Comparison of ENCODE assay signal across 1 cellular context in the genomic region with DNA sequence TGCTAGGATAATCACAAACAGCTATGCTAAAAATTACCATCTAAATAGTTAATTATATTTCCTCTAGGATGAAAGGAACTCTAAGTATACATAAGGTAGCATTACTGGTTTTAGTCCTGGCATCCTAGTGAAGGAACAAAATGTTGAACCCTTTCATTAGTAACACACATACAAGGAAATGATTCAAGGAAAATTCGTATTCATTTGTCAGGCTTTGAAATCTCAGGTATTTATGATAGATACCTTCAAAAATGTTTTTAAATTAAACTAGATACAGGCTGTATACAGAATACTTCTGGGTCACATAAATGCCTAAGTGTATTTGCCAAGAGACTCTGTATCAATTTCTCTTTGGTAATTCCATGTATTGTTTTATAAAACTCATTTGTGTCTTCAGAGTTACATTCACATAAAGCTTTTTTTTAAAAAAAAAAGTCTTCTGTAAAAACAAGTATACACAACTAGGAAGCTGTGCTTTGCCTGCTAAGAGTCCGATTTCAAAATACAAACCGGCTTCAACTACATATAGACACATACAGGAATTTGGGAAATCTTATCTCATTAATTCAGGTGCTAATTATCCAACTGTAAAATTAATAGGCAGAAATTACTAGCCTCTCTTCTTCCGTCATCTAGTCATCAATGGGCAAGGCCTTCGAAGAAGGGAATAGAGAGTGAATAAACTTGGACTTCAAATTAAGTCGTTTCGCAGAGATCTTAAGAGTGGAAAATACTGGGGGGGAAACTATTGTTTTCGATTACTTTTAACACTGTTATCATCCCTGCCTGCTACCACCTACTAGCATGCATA.
TF ChIP-seq lines count a peak whose summit lies in the region.

No MANE protein-coding gene starts in this region.

TF ChIP-seq in H1, 55 proteins besides CTCF, POLR2A, EP300 and RAD21 (continued from another document):
- TF ChIP-seq HDAC2 (IDR thresholded peaks at IDR 0.05; ENCODE audit: borderline replicate concordance in 1 of 2, low read depth in 2 of 2, low read length in 2 of 2), result no peak
- no peak for TF ChIP-seq KDM4A (IDR thresholded peaks at IDR 0.05; ENCODE audit: low read depth, low read length, severe bottlenecking)
- TF ChIP-seq BRCA1 (IDR thresholded peaks at IDR 0.05; ENCODE audit: low read depth, low read length), result no peak
- TF ChIP-seq CTBP2 (IDR thresholded peaks at IDR 0.05; ENCODE audit: borderline replicate concordance, insufficient read depth, insufficient read length, low read length), result no peak
- no peak for TF ChIP-seq KDM1A (IDR thresholded peaks at IDR 0.05; ENCODE audit: borderline replicate concordance, low read length)
- no peak for TF ChIP-seq SRF (IDR thresholded peaks at IDR 0.05; ENCODE audit: low read depth, low read length)
- no peak for TF ChIP-seq SAP30 (IDR thresholded peaks at IDR 0.05; ENCODE audit: insufficient read depth, insufficient replicate concordance, low read length)
- TF ChIP-seq RFX5 (IDR thresholded peaks at IDR 0.05; ENCODE audit: borderline replicate concordance, low read depth, low read length), result no peak
- TF ChIP-seq CBX5 (IDR thresholded peaks at IDR 0.05; ENCODE audit: low read depth, low read length), result no peak
- TF ChIP-seq, protein P1, sequence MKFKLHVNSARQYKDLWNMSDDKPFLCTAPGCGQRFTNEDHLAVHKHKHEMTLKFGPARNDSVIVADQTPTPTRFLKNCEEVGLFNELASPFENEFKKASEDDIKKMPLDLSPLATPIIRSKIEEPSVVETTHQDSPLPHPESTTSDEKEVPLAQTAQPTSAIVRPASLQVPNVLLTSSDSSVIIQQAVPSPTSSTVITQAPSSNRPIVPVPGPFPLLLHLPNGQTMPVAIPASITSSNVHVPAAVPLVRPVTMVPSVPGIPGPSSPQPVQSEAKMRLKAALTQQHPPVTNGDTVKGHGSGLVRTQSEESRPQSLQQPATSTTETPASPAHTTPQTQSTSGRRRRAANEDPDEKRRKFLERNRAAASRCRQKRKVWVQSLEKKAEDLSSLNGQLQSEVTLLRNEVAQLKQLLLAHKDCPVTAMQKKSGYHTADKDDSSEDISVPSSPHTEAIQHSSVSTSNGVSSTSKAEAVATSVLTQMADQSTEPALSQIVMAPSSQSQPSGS (IDR thresholded peaks at IDR 0.05; ENCODE audit: low read length), result no peak
- TF ChIP-seq E2F6 (IDR thresholded peaks at IDR 0.05), result no peak
